12 cellular contexts compared by ENCODE assay signal in genomic region chr19:35642312-35642711, GRCh38. TPM values are rescaled to one million over a fixed set of nuclear protein-coding genes. Genes with fewer than 3 reads are reported as not detected.
DNase-seq lines count a peak whose midpoint lies in the region; ATAC-seq and TF ChIP-seq lines count a peak whose summit lies in the region.
"Had no signal": no experiment of that assay in that cellular context is flagged by ENCODE, and none has a peak within 500 bp of the region (broad histone marks: within the 10 kb centered on the region; RNA-seq: fewer than 3 reads in every experiment).

No MANE protein-coding gene starts in this region.

- H3K4me1 Mint-ChIP-seq in stimulated activated naive CD8-positive, alpha-beta T cell treated with anti-CD3 and anti-CD28 coated beads, Interleukin-15, Interleukin-2, amounts not matched to agents 100 ng/mL and 50 ng/mL, for 24 hours (ENCODE audit: low read depth) = peaks cover 38% of the 10 kb centered on the region

- H4K20me1 ChIP-seq in hepatocyte (ENCODE audit: insufficient read depth, poor library complexity, severe bottlenecking) = no peaks in the 10 kb centered on the region

- no peaks in the 10 kb centered on the region for H3K9me3 Mint-ChIP-seq in stimulated activated naive CD8-positive, alpha-beta T cell treated with anti-CD3 and anti-CD28 coated beads, Interleukin-15, Interleukin-2, amounts not matched to agents 100 ng/mL and 50 ng/mL, for 24 hours

- H3K27me3 Mint-ChIP-seq in stimulated activated naive CD8-positive, alpha-beta T cell treated with anti-CD3 and anti-CD28 coated beads, Interleukin-15, Interleukin-2, amounts not matched to agents 100 ng/mL and 50 ng/mL, for 24 hours = no peaks in the 10 kb centered on the region

- H3K27ac ChIP-seq in hepatocyte = no peak overlapping the region

- H3K4me3 Mint-ChIP-seq in stimulated activated naive CD8-positive, alpha-beta T cell treated with anti-CD3 and anti-CD28 coated beads, Interleukin-15, Interleukin-2, amounts not matched to agents 100 ng/mL and 50 ng/mL, for 24 hours = peak overlapping the region; percentile 86

- peaks cover 12% of the 10 kb centered on the region for H3K4me1 ChIP-seq in hepatocyte (ENCODE audit: insufficient read depth)

- H2AFZ ChIP-seq in hepatocyte = no peak overlapping the region

- H3K79me2 ChIP-seq in hepatocyte = no peaks in the 10 kb centered on the region

- no peak for DNase-seq in stimulated activated naive CD8-positive, alpha-beta T cell treated with anti-CD3 and anti-CD28 coated beads, Interleukin-15, Interleukin-2, amounts not matched to agents 100 U/mL and 50 U/mL, for 24 hours
- DNase-seq in RPMI7951 (ENCODE audit: low read depth) (peak; percentile 32), hepatocyte (ENCODE audit: low spot score) (no peak), HCEC 1CT (no peak)
- DNase-seq: activated CD4-positive, alpha-beta T cell treated with anti-CD3 and anti-CD28 coated beads for 48 hours had no signal

- no peaks in the 10 kb centered on the region for H3K27me3 ChIP-seq in hepatocyte
- H3K27me3 ChIP-seq: ascending aorta, esophagus muscularis mucosa had no signal

- no peak for TF ChIP-seq CTCF in hepatocyte (IDR thresholded peaks at IDR 0.05; ENCODE audit: poor library complexity)

- H3K27ac Mint-ChIP-seq in stimulated activated naive CD8-positive, alpha-beta T cell treated with anti-CD3 and anti-CD28 coated beads, Interleukin-15, Interleukin-2, amounts not matched to agents 100 ng/mL and 50 ng/mL, for 24 hours = no peak overlapping the region

- WGBS in hepatocyte (ENCODE audit: low lambda C conversion rate, missing lambda C conversion rate) = 77% methylated on average over 10 of the region's 10 CpGs

- H3K36me3 ChIP-seq in hepatocyte (replicated peaks; ENCODE audit: insufficient read depth, low read depth) = no peaks in the 10 kb centered on the region

- H3K9me3 ChIP-seq in hepatocyte (ENCODE audit: low read depth) = no peaks in the 10 kb centered on the region
- H3K9me3 ChIP-seq: ascending aorta, esophagus muscularis mucosa, neutrophil had no signal

- peaks cover 1% of the 10 kb centered on the region for H3K36me3 Mint-ChIP-seq in stimulated activated naive CD8-positive, alpha-beta T cell treated with anti-CD3 and anti-CD28 coated beads, Interleukin-15, Interleukin-2, amounts not matched to agents 100 ng/mL and 50 ng/mL, for 24 hours (ENCODE audit: low read depth)

- H3K9me2 ChIP-seq in hepatocyte (replicated peaks; ENCODE audit: insufficient read depth) = no peaks in the 10 kb centered on the region

- H3K4me3 ChIP-seq in hepatocyte = no peak overlapping the region

- ATAC-seq in stimulated activated naive CD8-positive, alpha-beta T cell treated with anti-CD3 and anti-CD28 coated beads, Interleukin-15, Interleukin-2, amounts not matched to agents 100 U/mL and 50 U/mL, for 24 hours = no peak
- ATAC-seq in HG02588 (IDR thresholded peaks at IDR 0.05; ENCODE audit: unreplicated experiment) (no peak), GM18870 (IDR thresholded peaks at IDR 0.05; ENCODE audit: unreplicated experiment) (no peak), HG02678 (IDR thresholded peaks at IDR 0.05; ENCODE audit: unreplicated experiment) (no peak)

- H3K4me2 ChIP-seq in hepatocyte = peak overlapping the region; percentile 94

RNA-seq across cellular contexts. Expression of gene ETV2, which starts 0.8 kb away (rescaled TPM):
- total RNA-seq in RPMI7951 (2014; rRNA removed; shearing (Covaris generic)) = 0.39 and 1.1 TPM in 2 replicates
- 1.0 and 1.4 TPM in 2 replicates for total RNA-seq in hepatocyte
- polyA plus RNA-seq in hepatocyte = 0.79 and 3.5 TPM in 2 replicates

RNA-seq across cellular contexts. Expression of gene COX6B1, which starts 5.8 kb away (rescaled TPM):
- 619 and 745 TPM in 2 replicates for total RNA-seq in RPMI7951 (2014; rRNA removed; shearing (Covaris generic))
- total RNA-seq in hepatocyte = 586 and 603 TPM in 2 replicates
- 635 and 692 TPM in 2 replicates for polyA plus RNA-seq in hepatocyte

RNA-seq across cellular contexts. Expression of gene RBM42, which starts 13.5 kb away (rescaled TPM):
- 90.8 and 103 TPM in 2 replicates for total RNA-seq in RPMI7951 (2014; rRNA removed; shearing (Covaris generic))
- 43.3 and 43.6 TPM in 2 replicates for total RNA-seq in hepatocyte
- 113 and 125 TPM in 2 replicates for polyA plus RNA-seq in hepatocyte

RNA-seq across cellular contexts. Expression of gene UPK1A, which starts 24.0 kb away (rescaled TPM):
- total RNA-seq in RPMI7951 (2014; rRNA removed; shearing (Covaris generic)) = 0.29 TPM in 1 of 2 replicates, not detected in the other
- 3.6 and 7.8 TPM in 2 replicates for total RNA-seq in hepatocyte
- 19.6 and 27.5 TPM in 2 replicates for polyA plus RNA-seq in hepatocyte
- total RNA-seq: ascending aorta, esophagus muscularis mucosa had no signal

RNA-seq across cellular contexts. Expression of gene HAUS5, which starts 29.8 kb away (rescaled TPM):
- total RNA-seq in RPMI7951 (2014; rRNA removed; shearing (Covaris generic)) = 9.7 and 9.8 TPM in 2 replicates
- 4.9 and 6.3 TPM in 2 replicates for total RNA-seq in hepatocyte
- 12.6 and 15.4 TPM in 2 replicates for polyA plus RNA-seq in hepatocyte
